10 cellular contexts compared by ENCODE assay signal in genomic region chr4:56995525-56995924, GRCh38. TPM values are rescaled to one million over a fixed set of nuclear protein-coding genes. Genes with fewer than 3 reads are reported as not detected.
DNase-seq lines count a peak whose midpoint lies in the region; ATAC-seq and TF ChIP-seq lines count a peak whose summit lies in the region.
"Had no signal": no experiment of that assay in that cellular context is flagged by ENCODE, and none has a peak within 500 bp of the region (broad histone marks: within the 10 kb centered on the region; RNA-seq: fewer than 3 reads in every experiment).

No MANE protein-coding gene starts in this region.

- peaks cover 6% of the 10 kb centered on the region for H4K20me1 ChIP-seq in osteoblast (ENCODE audit: insufficient read depth, low read length)

- H3K79me2 ChIP-seq in osteoblast (ENCODE audit: insufficient read depth, low read length), result peaks cover 49% of the 10 kb centered on the region

- H3K4me3 Mint-ChIP-seq in T-helper 17 cell, result no peak overlapping the region
- H3K4me3 Mint-ChIP-seq: activated T-cell treated with anti-CD3 and anti-CD28 coated beads, Interleukin-2, amount 50 U/mL, for 4 hours had no signal

- H3K4me3 ChIP-seq in foreskin fibroblast (ENCODE audit: low read depth in 1 of 2, low read length in 2 of 2) (no peak overlapping the region), osteoblast (ENCODE audit: insufficient read depth, low read length) (no peak overlapping the region)

- DNase-seq in Ammon's horn (ENCODE audit: low spot score), result peak; percentile 90
- no peak for DNase-seq in T-helper 17 cell
- peak; percentile 81 to 93 for DNase-seq in foreskin fibroblast
- peak; percentile 69 for DNase-seq in osteoblast (ENCODE audit: insufficient read length, low spot score, missing footprints)
- no peak for DNase-seq in CD1c-positive myeloid dendritic cell (ENCODE audit: extremely low spot score)
- DNase-seq in activated CD4-positive, alpha-beta T cell treated with anti-CD3 and anti-CD28 coated beads for 1 hour, result no peak
- DNase-seq: activated T-cell treated with anti-CD3 and anti-CD28 coated beads, Interleukin-2, amount 50 U/mL, for 4 hours; RPMI8226 had no signal

- H3K27me3 ChIP-seq in osteoblast (ENCODE audit: insufficient read depth, low read length), result no peaks in the 10 kb centered on the region

- H3K27me3 Mint-ChIP-seq in T-helper 17 cell, result no peaks in the 10 kb centered on the region

- peak overlapping the region; percentile 75 for H3K27ac ChIP-seq in osteoblast (ENCODE audit: low read depth, low read length)

- H3K36me3 ChIP-seq in osteoblast (ENCODE audit: insufficient read depth, low read length), result peaks cover 54% of the 10 kb centered on the region

- H3K4me1 ChIP-seq in osteoblast (ENCODE audit: insufficient read depth, low read length), result peaks cover 6% of the 10 kb centered on the region

- no peak overlapping the region for H2AFZ ChIP-seq in osteoblast (ENCODE audit: low read length)

- ATAC-seq in T-helper 17 cell, result no peak
- no peak for ATAC-seq in GM21390 (IDR thresholded peaks at IDR 0.05; ENCODE audit: unreplicated experiment)
- ATAC-seq in HG02938 (IDR thresholded peaks at IDR 0.05; ENCODE audit: unreplicated experiment), result no peak
- ATAC-seq: activated T-cell treated with anti-CD3 and anti-CD28 coated beads, Interleukin-2, amount 50 U/mL, for 4 hours had no signal

- peaks cover 26% of the 10 kb centered on the region for H3K4me1 Mint-ChIP-seq in T-helper 17 cell

- H3K9me3 ChIP-seq in T-helper 17 cell (ENCODE audit: control insufficient read depth, low read length, poor library complexity, severe bottlenecking), result no peaks in the 10 kb centered on the region
- H3K9me3 ChIP-seq in osteoblast (ENCODE audit: low read depth, low read length), result no peaks in the 10 kb centered on the region

- peaks cover 12% of the 10 kb centered on the region for H3K36me3 Mint-ChIP-seq in T-helper 17 cell (ENCODE audit: low read depth)

- peak overlapping the region; percentile 47 for H3K27ac Mint-ChIP-seq in T-helper 17 cell

- H3K4me2 ChIP-seq in osteoblast (ENCODE audit: insufficient read depth, low read length), result peak overlapping the region; percentile 5

- TF ChIP-seq CTCF in foreskin fibroblast (IDR thresholded peaks at IDR 0.05; ENCODE audit: low read depth, low read length) (no peak), osteoblast (IDR thresholded peaks at IDR 0.05; ENCODE audit: extremely low read depth, low read depth, low read length) (no peak)

RNA-seq across cellular contexts. Expression of gene POLR2B, which starts 16.8 kb away (rescaled TPM):
- total RNA-seq in T-helper 17 cell (10 to 100 TPM; 77.7 to 88.2 TPM), osteoblast (99.2 and 102 TPM in 2 replicates)

RNA-seq across cellular contexts. Expression of gene NOA1, which starts 18.1 kb away (rescaled TPM):
- total RNA-seq in T-helper 17 cell (10 to 100 TPM; 15.1 to 15.6 TPM), osteoblast (30.4 and 32.9 TPM in 2 replicates)

Comparison
In these comparisons a context has a peak if more than half of its experiments do, and no peak if none do; other contexts are left out.
1. DNase-seq: peak in Ammon's horn (single experiment), foreskin fibroblast (2 of 2) and osteoblast (single experiment); none in T-helper 17 cell (0 of 3), CD1c-positive myeloid dendritic cell (single experiment) and activated CD4-positive, alpha-beta T cell treated with anti-CD3 and anti-CD28 coated beads for 1 hour (single experiment).